ENCODE assay signal across 2 cellular contexts in the genomic region with DNA sequence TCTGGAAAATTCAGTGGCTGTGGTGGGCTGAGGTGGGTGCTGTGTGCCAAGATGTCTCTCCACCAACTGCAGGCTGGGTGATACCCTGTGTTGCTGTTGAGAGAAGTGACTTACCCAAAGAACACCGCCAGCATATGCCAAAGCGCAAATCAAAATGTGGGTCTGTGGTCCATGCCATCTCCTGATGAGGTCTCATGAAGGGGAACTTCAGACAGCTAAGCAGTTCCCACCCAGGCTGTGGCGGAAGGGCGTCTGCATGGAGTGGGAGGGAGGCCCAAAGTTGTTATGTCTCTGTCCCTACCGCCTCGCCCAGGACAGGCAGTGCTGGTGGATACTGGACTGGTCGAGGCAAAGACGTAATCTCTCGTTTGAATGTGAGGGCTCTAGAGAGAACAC.
TF ChIP-seq lines count a peak whose summit lies in the region.

No MANE protein-coding gene starts in this region.

TF ChIP-seq in IMR-90, 13 proteins besides CTCF, POLR2A, EP300 and RAD21:
- TF ChIP-seq MAFK (IDR thresholded peaks at IDR 0.05; ENCODE audit: low read depth, low read length) (no peak), CHD1 (IDR thresholded peaks at IDR 0.05; ENCODE audit: low read depth, low read length) (no peak)

TF ChIP-seq in K562, 482 proteins besides CTCF, POLR2A, EP300 and RAD21:
- no peak for TF ChIP-seq LEF1 (IDR thresholded peaks at IDR 0.05)
- TF ChIP-seq NFRKB (IDR thresholded peaks at IDR 0.05; ENCODE audit: low read depth) = peak; percentile 84; the same call in 1 of the 2 replicates
- TF ChIP-seq, protein P1, sequence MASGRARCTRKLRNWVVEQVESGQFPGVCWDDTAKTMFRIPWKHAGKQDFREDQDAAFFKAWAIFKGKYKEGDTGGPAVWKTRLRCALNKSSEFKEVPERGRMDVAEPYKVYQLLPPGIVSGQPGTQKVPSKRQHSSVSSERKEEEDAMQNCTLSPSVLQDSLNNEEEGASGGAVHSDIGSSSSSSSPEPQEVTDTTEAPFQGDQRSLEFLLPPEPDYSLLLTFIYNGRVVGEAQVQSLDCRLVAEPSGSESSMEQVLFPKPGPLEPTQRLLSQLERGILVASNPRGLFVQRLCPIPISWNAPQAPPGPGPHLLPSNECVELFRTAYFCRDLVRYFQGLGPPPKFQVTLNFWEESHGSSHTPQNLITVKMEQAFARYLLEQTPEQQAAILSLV (tag; IDR thresholded peaks at IDR 0.05) = 0 out of 2 replicates have a peak, but pooled peaks have one; percentile 1
- TF ChIP-seq ETS2 (tag; IDR thresholded peaks at IDR 0.05; ENCODE audit: borderline replicate concordance, poor library complexity, severe bottlenecking) = no peak
- TF ChIP-seq, protein P2, sequence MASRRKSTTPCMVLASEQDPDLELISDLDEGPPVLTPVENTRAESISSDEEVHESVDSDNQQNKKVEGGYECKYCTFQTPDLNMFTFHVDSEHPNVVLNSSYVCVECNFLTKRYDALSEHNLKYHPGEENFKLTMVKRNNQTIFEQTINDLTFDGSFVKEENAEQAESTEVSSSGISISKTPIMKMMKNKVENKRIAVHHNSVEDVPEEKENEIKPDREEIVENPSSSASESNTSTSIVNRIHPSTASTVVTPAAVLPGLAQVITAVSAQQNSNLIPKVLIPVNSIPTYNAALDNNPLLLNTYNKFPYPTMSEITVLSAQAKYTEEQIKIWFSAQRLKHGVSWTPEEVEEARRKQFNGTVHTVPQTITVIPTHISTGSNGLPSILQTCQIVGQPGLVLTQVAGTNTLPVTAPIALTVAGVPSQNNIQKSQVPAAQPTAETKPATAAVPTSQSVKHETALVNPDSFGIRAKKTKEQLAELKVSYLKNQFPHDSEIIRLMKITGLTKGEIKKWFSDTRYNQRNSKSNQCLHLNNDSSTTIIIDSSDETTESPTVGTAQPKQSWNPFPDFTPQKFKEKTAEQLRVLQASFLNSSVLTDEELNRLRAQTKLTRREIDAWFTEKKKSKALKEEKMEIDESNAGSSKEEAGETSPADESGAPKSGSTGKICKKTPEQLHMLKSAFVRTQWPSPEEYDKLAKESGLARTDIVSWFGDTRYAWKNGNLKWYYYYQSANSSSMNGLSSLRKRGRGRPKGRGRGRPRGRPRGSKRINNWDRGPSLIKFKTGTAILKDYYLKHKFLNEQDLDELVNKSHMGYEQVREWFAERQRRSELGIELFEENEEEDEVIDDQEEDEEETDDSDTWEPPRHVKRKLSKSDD (conservative IDR thresholded peaks at IDR 0.05; ENCODE audit: low read length) = no peak
- TF ChIP-seq SMARCA5 (IDR thresholded peaks at IDR 0.05) = 0 out of 2 replicates have a peak, but pooled peaks have one; percentile 10
- TF ChIP-seq, protein P3, sequence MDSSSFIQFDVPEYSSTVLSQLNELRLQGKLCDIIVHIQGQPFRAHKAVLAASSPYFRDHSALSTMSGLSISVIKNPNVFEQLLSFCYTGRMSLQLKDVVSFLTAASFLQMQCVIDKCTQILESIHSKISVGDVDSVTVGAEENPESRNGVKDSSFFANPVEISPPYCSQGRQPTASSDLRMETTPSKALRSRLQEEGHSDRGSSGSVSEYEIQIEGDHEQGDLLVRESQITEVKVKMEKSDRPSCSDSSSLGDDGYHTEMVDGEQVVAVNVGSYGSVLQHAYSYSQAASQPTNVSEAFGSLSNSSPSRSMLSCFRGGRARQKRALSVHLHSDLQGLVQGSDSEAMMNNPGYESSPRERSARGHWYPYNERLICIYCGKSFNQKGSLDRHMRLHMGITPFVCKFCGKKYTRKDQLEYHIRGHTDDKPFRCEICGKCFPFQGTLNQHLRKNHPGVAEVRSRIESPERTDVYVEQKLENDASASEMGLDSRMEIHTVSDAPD (CRISPR knock-in tag; IDR thresholded peaks at IDR 0.05) = no peak
